12 cellular contexts compared by ENCODE assay signal in the genomic region with DNA sequence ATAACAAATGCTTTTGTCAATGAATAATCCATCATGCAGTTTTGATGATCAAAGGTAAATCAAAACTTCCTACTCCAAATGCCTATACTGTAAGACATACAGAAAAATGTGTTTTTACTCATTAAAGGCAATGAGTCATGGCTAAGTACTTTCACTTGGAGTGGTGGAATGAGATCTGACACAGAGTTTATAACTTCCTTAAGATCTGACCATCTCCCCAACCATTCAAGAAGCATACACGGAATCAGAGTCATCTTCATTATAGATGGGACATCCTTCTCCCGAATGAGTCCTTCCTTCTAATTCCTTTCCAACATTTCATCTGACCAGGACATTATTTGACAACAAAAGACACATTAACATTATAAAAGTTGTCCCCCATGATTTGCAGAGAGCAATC. TPM values are rescaled to one million over a fixed set of nuclear protein-coding genes. Genes with fewer than 3 reads are reported as not detected.
DNase-seq lines count a peak whose midpoint lies in the region; ATAC-seq and TF ChIP-seq lines count a peak whose summit lies in the region.
"Not testable (repeated sequence)": the region's sequence is repeated elsewhere in the genome, so short reads cannot be mapped to it uniquely, and the experiment has no call there.
"Had no signal": no experiment of that assay in that cellular context is flagged by ENCODE, and none has a peak within 500 bp of the region (broad histone marks: within the 10 kb centered on the region; RNA-seq: fewer than 3 reads in every experiment).

No MANE protein-coding gene starts in this region.

- intact Hi-C loops in PC-3 (cut with micrococcal nuclease); mammary epithelial cell (cut with micrococcal nuclease): not testable (repeated sequence)

- not testable (repeated sequence) for H3K9me2 ChIP-seq in PC-3 (replicated peaks; ENCODE audit: low read length)

- WGBS in mammary epithelial cell (ENCODE audit: low coverage, missing lambda C conversion rate): no CpG with 5 or more reads among the region's 2 CpGs

- H3K27me3 ChIP-seq in PC-3 (ENCODE audit: low read length); mammary epithelial cell (ENCODE audit: insufficient read depth, low read length): not testable (repeated sequence)

- not testable (repeated sequence) for H3K4me3 ChIP-seq in PC-3 (ENCODE audit: low read length); mammary epithelial cell (replicated peaks in 1 of 3; ENCODE audit: insufficient read depth in 1 of 3, low read depth in 2 of 3, low read length in 3 of 3); foreskin fibroblast (ENCODE audit: low read depth in 1 of 2, low read length in 2 of 2)

- dilution Hi-C loops in mammary epithelial cell (cut with HindIII; ENCODE audit: low sequenced_read_pairs): not testable (repeated sequence)

- H3K9ac ChIP-seq in PC-3 (ENCODE audit: low read length); mammary epithelial cell (ENCODE audit: insufficient read depth, low read length): not testable (repeated sequence)

- not testable (repeated sequence) for TF ChIP-seq CTCF in HFFc6 (IDR thresholded peaks at IDR 0.05); PC-3 (conservative IDR thresholded peaks at IDR 0.05; ENCODE audit: low read depth, low read length); mammary epithelial cell (conservative IDR thresholded peaks at IDR 0.05 in 1 of 2, IDR thresholded peaks at IDR 0.05 in 1 of 2; ENCODE audit: extremely low read depth in 1 of 2, insufficient read depth in 1 of 2, low read depth in 1 of 2, low read length in 2 of 2); foreskin fibroblast (IDR thresholded peaks at IDR 0.05; ENCODE audit: low read depth, low read length)

- peaks cover 45% of the 10 kb centered on the region for H3K4me1 Mint-ChIP-seq in HFFc6 (ENCODE audit: low read depth)

- POLR2A ChIA-PET in PC-3 (lab: Charles Lee; ENCODE audit: unreplicated experiment): not testable (repeated sequence)

- H3K36me3 Mint-ChIP-seq in HFFc6 (ENCODE audit: low read depth): not testable (repeated sequence)

- H3K79me2 ChIP-seq in PC-3 (ENCODE audit: low read length); mammary epithelial cell (ENCODE audit: insufficient read depth, low read length): not testable (repeated sequence)

- peak; percentile 90 for ATAC-seq in PC-3

- H2AFZ ChIP-seq in PC-3 (ENCODE audit: low read length); mammary epithelial cell (ENCODE audit: low read depth, low read length): not testable (repeated sequence)

- in situ Hi-C loops in mammary epithelial cell (cut with MboI; ENCODE audit: low sequenced_read_pairs in 2 of 2): not testable (repeated sequence)

- CTCF ChIA-PET in PC-3 (lab: Charles Lee); mammary epithelial cell (lab: Charles Lee; ENCODE audit: low non-redundant PET): not testable (repeated sequence)

- peak overlapping the region; percentile 40 for H3K27ac ChIP-seq in PC-3 (ENCODE audit: low read length)
- not testable (repeated sequence) for H3K27ac ChIP-seq in mammary epithelial cell (ENCODE audit: insufficient read depth, low read depth, low read length)

- not testable (repeated sequence) for BruUV-seq in PC-3 (replicated peaks; lab: Mats Ljungman, UMichigan); mammary epithelial cell (replicated peaks; lab: Mats Ljungman, UMichigan)

- H3K27ac Mint-ChIP-seq in HFFc6: not testable (repeated sequence)

- peaks cover 14% of the 10 kb centered on the region for H3K4me1 ChIP-seq in PC-3 (ENCODE audit: insufficient read depth, low read length)
- not testable (repeated sequence) for H3K4me1 ChIP-seq in mammary epithelial cell (ENCODE audit: insufficient read depth, low read length)

- not testable (repeated sequence) for H3F3A ChIP-seq in PC-3 (ENCODE audit: low read length, unreplicated experiment)

- not testable (repeated sequence) for H3K9me3 ChIP-seq in PC-3 (ENCODE audit: low read length); mammary epithelial cell (replicated peaks; ENCODE audit: insufficient read depth, low read length)

- not testable (repeated sequence) for H3K4me2 ChIP-seq in PC-3 (ENCODE audit: low read length)
- H3K4me2 ChIP-seq in mammary epithelial cell (ENCODE audit: insufficient read depth, low read depth, low read length): peak overlapping the region; percentile 36

- not testable (repeated sequence) for H4K20me1 ChIP-seq in PC-3 (ENCODE audit: low read length); mammary epithelial cell (ENCODE audit: insufficient read depth, low read length)

- not testable (repeated sequence) for H3K9me3 Mint-ChIP-seq in HFFc6

- H3K4me3 Mint-ChIP-seq in HFFc6: not testable (repeated sequence)

- not testable (repeated sequence) for H3K36me3 ChIP-seq in PC-3 (ENCODE audit: low read depth, low read length); mammary epithelial cell (ENCODE audit: insufficient read depth, low read length)

- DNase-seq in Daoy (ENCODE audit: low read depth): peak; percentile 42
- peak; percentile 70 for DNase-seq in HFFc6
- DNase-seq in PC-3: peak; percentile 52
- peak; percentile 25 to 59 for DNase-seq in SW 1271 (lab: John Stamatoyannopoulos, UW)
- peak; percentile 41 for DNase-seq in mammary epithelial cell
- peak; percentile 53 to 65 for DNase-seq in foreskin fibroblast
- DNase-seq in renal cortical epithelial cell (ENCODE audit: low read depth): peak; percentile 39

- H3K27me3 Mint-ChIP-seq in HFFc6 (ENCODE audit: insufficient read depth): not testable (repeated sequence)

RNA-seq across cellular contexts. Expression of gene KRTAP4-7, which starts 0.5 kb away (rescaled TPM):
- not detected in 2 replicates for total RNA-seq in Daoy (2014; rRNA removed; shearing (Covaris generic))
- not detected for total RNA-seq in HFFc6 (2021; fragmentation: NEBNext Ultra II Directional; extraction: Animal tissue kit (Norgen Biotek cat#: 25700))
- total RNA-seq in PC-3 (2014; rRNA removed) (not detected in 2 replicates), mammary epithelial cell (not detected), renal cortical epithelial cell (not detected in 2 replicates)
- not detected for polyA plus RNA-seq in mammary epithelial cell
- polyA minus RNA-seq in mammary epithelial cell: not detected
- total RNA-seq: Calu3; CD8-positive, alpha-beta T cell; MCF 10A; Right ventricle myocardium inferior; SK-MEL-5 had no signal

RNA-seq across cellular contexts. Expression of gene KRTAP4-8, which starts 14.5 kb away (rescaled TPM):
- total RNA-seq in Daoy (2014; rRNA removed; shearing (Covaris generic)): not detected in 2 replicates
- total RNA-seq in HFFc6 (2021; fragmentation: NEBNext Ultra II Directional; extraction: Animal tissue kit (Norgen Biotek cat#: 25700)): not detected
- total RNA-seq in PC-3 (2014; rRNA removed) (not detected in 2 replicates), mammary epithelial cell (not detected), renal cortical epithelial cell (not detected in 2 replicates)
- polyA plus RNA-seq in mammary epithelial cell: not detected
- not detected for polyA minus RNA-seq in mammary epithelial cell
- total RNA-seq: Calu3; CD8-positive, alpha-beta T cell; MCF 10A; Right ventricle myocardium inferior; SK-MEL-5 had no signal

RNA-seq across cellular contexts. Expression of gene KRTAP2-4, which starts 17.7 kb away (rescaled TPM):
- not detected in 2 replicates for total RNA-seq in Daoy (2014; rRNA removed; shearing (Covaris generic))
- not detected for total RNA-seq in HFFc6 (2021; fragmentation: NEBNext Ultra II Directional; extraction: Animal tissue kit (Norgen Biotek cat#: 25700))
- not detected in 2 replicates for total RNA-seq in PC-3 (2014; rRNA removed)
- total RNA-seq in mammary epithelial cell: not detected
- polyA plus RNA-seq in mammary epithelial cell: not detected
- not detected for polyA minus RNA-seq in mammary epithelial cell
- not detected in 2 replicates for total RNA-seq in renal cortical epithelial cell
- total RNA-seq: Calu3; CD8-positive, alpha-beta T cell; MCF 10A; Right ventricle myocardium inferior; SK-MEL-5 had no signal

RNA-seq across cellular contexts. Expression of gene KRTAP4-16, which starts 18.6 kb away (rescaled TPM):
- not detected in 2 replicates for total RNA-seq in Daoy (2014; rRNA removed; shearing (Covaris generic))
- not detected for total RNA-seq in HFFc6 (2021; fragmentation: NEBNext Ultra II Directional; extraction: Animal tissue kit (Norgen Biotek cat#: 25700))
- not detected in 2 replicates for total RNA-seq in PC-3 (2014; rRNA removed)
- not detected for total RNA-seq in mammary epithelial cell
- polyA plus RNA-seq in mammary epithelial cell: not detected
- not detected for polyA minus RNA-seq in mammary epithelial cell
- total RNA-seq in renal cortical epithelial cell: not detected in 2 replicates
- total RNA-seq: Calu3; CD8-positive, alpha-beta T cell; MCF 10A; Right ventricle myocardium inferior; SK-MEL-5 had no signal

RNA-seq across cellular contexts. Expression of gene KRTAP4-9, which starts 21.8 kb away (rescaled TPM):
- not detected in 2 replicates for total RNA-seq in Daoy (2014; rRNA removed; shearing (Covaris generic))
- total RNA-seq in HFFc6 (2021; fragmentation: NEBNext Ultra II Directional; extraction: Animal tissue kit (Norgen Biotek cat#: 25700)): under 1 TPM in 2 of 6 experiments, not detected in 4; 0.85 to 0.90 TPM
- not detected in 2 replicates for total RNA-seq in PC-3 (2014; rRNA removed)
- total RNA-seq in mammary epithelial cell: not detected
- not detected for polyA plus RNA-seq in mammary epithelial cell
- polyA minus RNA-seq in mammary epithelial cell: not detected
- not detected in 2 replicates for total RNA-seq in renal cortical epithelial cell
- total RNA-seq: Calu3; CD8-positive, alpha-beta T cell; MCF 10A; Right ventricle myocardium inferior; SK-MEL-5 had no signal
